ENCODE assay signal across 15 cellular contexts in genomic region chr11:8685820-8686219, GRCh38. TPM values are rescaled to one million over a fixed set of nuclear protein-coding genes. Genes with fewer than 3 reads are reported as not detected.
DNase-seq lines count a peak whose midpoint lies in the region; ATAC-seq, FAIRE-seq and TF ChIP-seq lines count a peak whose summit lies in the region.
"Had no signal": no experiment of that assay in that cellular context is flagged by ENCODE, and none has a peak within 500 bp of the region (broad histone marks: within the 10 kb centered on the region; RNA-seq: fewer than 3 reads in every experiment).

No MANE protein-coding gene starts in this region.

- H3F3A ChIP-seq in GM23248 (ENCODE audit: insufficient read depth), result peaks cover 60% of the 10 kb centered on the region

- dilution Hi-C loops in keratinocyte (cut with MboI; ENCODE audit: extremely low pct_ligation_motif_present, low sequenced_read_pairs), result no loop called here

- TF ChIP-seq CTCF in keratinocyte (optimal IDR thresholded peaks at IDR 0.05 in 1 of 3, IDR thresholded peaks at IDR 0.05 in 1 of 3, conservative IDR thresholded peaks at IDR 0.05 in 1 of 3; ENCODE audit: extremely low read depth in 1 of 3, insufficient read depth in 2 of 3, low read length in 3 of 3), result no peak
- no peak for TF ChIP-seq CTCF in body of pancreas (IDR thresholded peaks at IDR 0.05)

- H3K9me3 ChIP-seq in BLaER1 treated with 17β-estradiol and CSF1 and Interleukin-3, amounts not matched to agents 10 nM and 100 nM (replicated peaks in 1 of 11), result no peaks in the 10 kb centered on the region
- H3K9me3 ChIP-seq in GM23248 (ENCODE audit: low read depth) (no peaks in the 10 kb centered on the region), SK-N-MC (ENCODE audit: low read depth, low read length) (no peaks in the 10 kb centered on the region), keratinocyte (ENCODE audit: control insufficient read depth, low read depth, low read length) (no peaks in the 10 kb centered on the region), body of pancreas (no peaks in the 10 kb centered on the region)
- H3K9me3 ChIP-seq: Peyer's patch had no signal

- H3K27me3 ChIP-seq in BLaER1 treated with 17β-estradiol and CSF1 and Interleukin-3, amounts not matched to agents 10 nM and 100 nM, result no peaks in the 10 kb centered on the region
- H3K27me3 ChIP-seq in GM23248 (replicated peaks; ENCODE audit: insufficient read depth) (no peaks in the 10 kb centered on the region), keratinocyte (ENCODE audit: control insufficient read depth, extremely low read depth, insufficient read depth, low read length) (no peaks in the 10 kb centered on the region), body of pancreas (no peaks in the 10 kb centered on the region)
- H3K27me3 ChIP-seq: foreskin keratinocyte, Peyer's patch had no signal

- H3K36me3 ChIP-seq in BLaER1 treated with 17β-estradiol and CSF1 and Interleukin-3, amounts not matched to agents 10 nM and 100 nM, result peaks cover 41 to 69% (median 59%) of the 10 kb centered on the region in 11 experiments
- peaks cover 36% of the 10 kb centered on the region for H3K36me3 ChIP-seq in GM23248 (ENCODE audit: low read depth)
- H3K36me3 ChIP-seq in SK-N-MC (ENCODE audit: insufficient read depth, low read length), result peaks cover 46% of the 10 kb centered on the region
- H3K36me3 ChIP-seq in keratinocyte (ENCODE audit: control insufficient read depth in 2 of 2, extremely low read depth in 1 of 2, insufficient read depth in 2 of 2, low read length in 2 of 2), result peaks cover 25% of the 10 kb centered on the region in 2 experiments
- H3K36me3 ChIP-seq in body of pancreas (replicated peaks in 1 of 2; ENCODE audit: insufficient read depth in 1 of 2, low read depth in 2 of 2), result peaks cover 0 to 11% of the 10 kb centered on the region in 2 donors

- H3K4me2 ChIP-seq in BLaER1 treated with 17β-estradiol and CSF1 and Interleukin-3, amounts not matched to agents 10 nM and 100 nM, result peak overlapping the region; percentile 90 to 99 (median 96)
- H3K4me2 ChIP-seq in GM23248 (ENCODE audit: unreplicated experiment), result no peak overlapping the region
- peak overlapping the region; percentile 17 for H3K4me2 ChIP-seq in keratinocyte (ENCODE audit: control insufficient read depth, extremely low read depth, insufficient read depth, low read depth, low read length)

- FAIRE-seq in keratinocyte (lab: Jason Lieb, UNC), result no peak
- FAIRE-seq: GM12892 had no signal

- H4K20me1 ChIP-seq in BLaER1 treated with 17β-estradiol and CSF1 and Interleukin-3, amounts not matched to agents 10 nM and 100 nM, result peaks cover 22 to 78% (median 46%) of the 10 kb centered on the region in 11 experiments; a peak in 20 of 22 replicates
- no peaks in the 10 kb centered on the region for H4K20me1 ChIP-seq in GM23248 (ENCODE audit: insufficient read depth)
- H4K20me1 ChIP-seq in keratinocyte (ENCODE audit: control insufficient read depth, extremely low read depth, insufficient read depth, low read length), result peaks cover 13% of the 10 kb centered on the region

- no peak overlapping the region for H2AFZ ChIP-seq in GM23248
- H2AFZ ChIP-seq in keratinocyte (ENCODE audit: control insufficient read depth, low read length), result no peak overlapping the region

- H3K27ac ChIP-seq in BLaER1 treated with 17β-estradiol and CSF1 and Interleukin-3, amounts not matched to agents 10 nM and 100 nM, result peak overlapping the region in 3 of 11 experiments; percentile 36 to 99 (median 99); a peak in 3 of 22 replicates
- H3K27ac ChIP-seq in GM23248 (peak overlapping the region; percentile 90), SK-N-MC (peak overlapping the region; percentile 93), keratinocyte (ENCODE audit: control insufficient read depth, insufficient read depth, low read length) (no peak overlapping the region), body of pancreas (no peak overlapping the region)
- H3K27ac ChIP-seq: foreskin keratinocyte, Peyer's patch had no signal

- H3K4me3 ChIP-seq in BLaER1 treated with 17β-estradiol and CSF1 and Interleukin-3, amounts not matched to agents 10 nM and 100 nM, result peak overlapping the region in 8 of 10 experiments; percentile 83 to 100 (median 94); a peak in 13 of 20 replicates
- no peak overlapping the region; the same call in 1 of the 2 replicates for H3K4me3 ChIP-seq in GM23248
- no peak overlapping the region for H3K4me3 ChIP-seq in SK-N-MC
- peak overlapping the region in 1 of 3 experiments; percentile 7 for H3K4me3 ChIP-seq in keratinocyte (ENCODE audit: control insufficient read depth in 2 of 3, extremely low read depth in 1 of 3, insufficient read depth in 2 of 3, low read depth in 1 of 3, low read length in 3 of 3)
- H3K4me3 ChIP-seq in body of pancreas, result no peak overlapping the region
- H3K4me3 ChIP-seq: Peyer's patch had no signal

- peak overlapping the region in 8 of 11 experiments; percentile 98 to 100 (median 99); a peak in 15 of 22 replicates for H3K9ac ChIP-seq in BLaER1 treated with 17β-estradiol and CSF1 and Interleukin-3, amounts not matched to agents 10 nM and 100 nM
- H3K9ac ChIP-seq in GM23248 (peak overlapping the region; percentile 99), SK-N-MC (ENCODE audit: insufficient read length) (no peak overlapping the region), keratinocyte (ENCODE audit: control insufficient read depth, extremely low read depth, insufficient read depth, low read length) (no peak overlapping the region)

- ATAC-seq in GM21390 (IDR thresholded peaks at IDR 0.05; ENCODE audit: unreplicated experiment) (no peak), body of pancreas (no peak), GM18861 (IDR thresholded peaks at IDR 0.05; ENCODE audit: unreplicated experiment) (no peak)
- ATAC-seq: foreskin keratinocyte had no signal

- in situ Hi-C loops in GM23248 (cut with MboI), result no loop called here

- H3K79me2 ChIP-seq in GM23248 (ENCODE audit: insufficient read depth) (peaks cover 57% of the 10 kb centered on the region), keratinocyte (ENCODE audit: control insufficient read depth, insufficient read depth, low read length) (peaks cover 48% of the 10 kb centered on the region)

- no peaks in the 10 kb centered on the region for H3K9me2 ChIP-seq in GM23248 (ENCODE audit: insufficient read depth)

- TF ChIP-seq POLR2A in body of pancreas (IDR thresholded peaks at IDR 0.05), result no peak

- DNase-seq in GM23248 (no peak), SK-N-MC (ENCODE audit: low read depth, low spot score) (no peak), keratinocyte (ENCODE audit: low read depth, low spot score) (no peak), body of pancreas (no peak), mucosa of gallbladder (ENCODE audit: low spot score) (no peak)
- DNase-seq: activated effector memory CD4-positive, alpha-beta T cell treated with anti-CD3 and anti-CD28 coated beads, Interleukin-2, amount 50 U/mL, for 16 hours; foreskin keratinocyte; HCEC 1CT; IMR-90; Peyer's patch; stimulated activated naive CD4-positive, alpha-beta T cell had no signal

- H3K9me1 ChIP-seq in keratinocyte (ENCODE audit: control insufficient read depth, extremely low read depth, insufficient read depth, low read length), result no peaks in the 10 kb centered on the region

- WGBS in GM23248 (ENCODE audit: low coverage in 1 of 2, low lambda C conversion rate in 2 of 2, missing lambda C conversion rate in 2 of 2), 2 experiments, result 81 to 86% methylated on average over 2 of the region's 2 CpGs
- 57 to 70% methylated on average over 2 of the region's 2 CpGs for WGBS in body of pancreas, 2 donors

- intact Hi-C loops in body of pancreas (cut with DNase I), result no loop called here

- peaks cover 58 to 72% (median 67%) of the 10 kb centered on the region in 10 experiments for H3K4me1 ChIP-seq in BLaER1 treated with 17β-estradiol and CSF1 and Interleukin-3, amounts not matched to agents 10 nM and 100 nM
- peaks cover 30% of the 10 kb centered on the region; the same call in 1 of the 2 replicates for H3K4me1 ChIP-seq in GM23248 (ENCODE audit: insufficient read depth)
- H3K4me1 ChIP-seq in keratinocyte (ENCODE audit: control insufficient read depth, extremely low read depth, insufficient read depth, low read length), result peaks cover 53% of the 10 kb centered on the region
- peaks cover 55% of the 10 kb centered on the region for H3K4me1 ChIP-seq in body of pancreas

RNA-seq across cellular contexts. Expression of gene RPL27A, which starts 3.2 kb away (rescaled TPM):
- total RNA-seq in GM23248 (2014; rRNA removed; shearing (Covaris generic)), result 460 and 520 TPM in 2 replicates
- 1,046 and 1,073 TPM in 2 replicates for polyA plus RNA-seq in GM23248 (2016; fragmentation: Nextera tagmentation; extraction: Ambion mirVana)
- 1,089 to 1,483 TPM (median 1,450 TPM) in 3 replicates for polyA plus RNA-seq in keratinocyte
- 769 TPM for polyA plus RNA-seq in keratinocyte (2011; ENCODE audit: low read depth)
- 863 and 1,235 TPM in 2 replicates for polyA plus RNA-seq in keratinocyte (2011; cell fraction: cytosol; rRNA removed)
- polyA plus RNA-seq in keratinocyte (2011; cell fraction: nucleus; rRNA removed), result 267 and 297 TPM in 2 replicates
- 1,861 and 2,131 TPM in 2 replicates for polyA plus RNA-seq in keratinocyte (2012; ENCODE audit: low replicate concordance)
- polyA minus RNA-seq in keratinocyte, result 257 to 398 TPM (median 392 TPM) in 3 replicates
- 683 TPM for polyA minus RNA-seq in keratinocyte (2011; cell fraction: cytosol; rRNA and poly(A)+ RNA removed)
- polyA minus RNA-seq in keratinocyte (2011; cell fraction: nucleus; rRNA and poly(A)+ RNA removed), result 94.8 and 128 TPM in 2 replicates
- total RNA-seq in body of pancreas, result 1,000 to 10,000 TPM in 1 of 2 donors, 100 to 1,000 TPM in 1; 320 to 1,209 TPM
- total RNA-seq in mucosa of gallbladder, result 513 TPM

RNA-seq across cellular contexts. Expression of gene TRIM66, which starts 3.4 kb away (rescaled TPM):
- 1.4 and 1.5 TPM in 2 replicates for total RNA-seq in GM23248 (2014; rRNA removed; shearing (Covaris generic))
- 1.2 and 1.5 TPM in 2 replicates for polyA plus RNA-seq in GM23248 (2016; fragmentation: Nextera tagmentation; extraction: Ambion mirVana)
- 3.4 to 5.4 TPM (median 5.1 TPM) in 3 replicates for polyA plus RNA-seq in keratinocyte
- polyA plus RNA-seq in keratinocyte (2011; ENCODE audit: low read depth), result 9.0 TPM
- 1.2 and 2.6 TPM in 2 replicates for polyA plus RNA-seq in keratinocyte (2011; cell fraction: cytosol; rRNA removed)
- 23.5 and 30.4 TPM in 2 replicates for polyA plus RNA-seq in keratinocyte (2011; cell fraction: nucleus; rRNA removed)
- polyA plus RNA-seq in keratinocyte (2012; ENCODE audit: low replicate concordance), result 2.4 and 4.1 TPM in 2 replicates
- 5.9 to 16.1 TPM (median 8.5 TPM) in 3 replicates for polyA minus RNA-seq in keratinocyte
- polyA minus RNA-seq in keratinocyte (2011; cell fraction: cytosol; rRNA and poly(A)+ RNA removed), result 2.5 TPM
- polyA minus RNA-seq in keratinocyte (2011; cell fraction: nucleus; rRNA and poly(A)+ RNA removed), result 15.6 and 30.3 TPM in 2 replicates
- 10 to 100 TPM; 11.2 to 37.2 TPM for total RNA-seq in body of pancreas
- 7.1 TPM for total RNA-seq in mucosa of gallbladder

Comparison
In these comparisons a context has a peak if more than half of its experiments do, and no peak if none do; other contexts are left out.
1. H3K27ac ChIP-seq: peak in GM23248 (single experiment) and SK-N-MC (single experiment); none in keratinocyte (single experiment) and body of pancreas (0 of 4).
2. H3K4me3 ChIP-seq: peak in BLaER1 treated with 17β-estradiol and CSF1 and Interleukin-3, amounts not matched to agents 10 nM and 100 nM (8 of 10); none in GM23248 (single experiment), SK-N-MC (single experiment) and body of pancreas (0 of 2).
3. H3K9ac ChIP-seq: peak in BLaER1 treated with 17β-estradiol and CSF1 and Interleukin-3, amounts not matched to agents 10 nM and 100 nM (8 of 11) and GM23248 (single experiment); none in SK-N-MC (single experiment) and keratinocyte (single experiment).